Comparison of ENCODE assay signal across 8 cellular contexts in genomic region chr2:236177967-236178909, GRCh38. TPM values are rescaled to one million over a fixed set of nuclear protein-coding genes. Genes with fewer than 3 reads are reported as not detected.
A peak's percentile ranks its signal among the peaks of the same experiment; 100 is the strongest.
DNase-seq lines count a peak whose midpoint lies in the region; ATAC-seq and TF ChIP-seq lines count a peak whose summit lies in the region.

No MANE protein-coding gene starts in this region.

- H3K36me3 ChIP-seq in WERI-Rb-1 = no peaks in the 10 kb centered on the region

- intact Hi-C loops in activated T-helper 1 cell treated with anti-CD3 and anti-CD28 coated beads, Interleukin-12 subunit alpha, Interleukin-12 subunit beta, Interleukin-2, Interleukin-4 antibody, amounts not matched to agents 30 ng/mL and 10 ng/mL and 1 ng/mL, durations not matched to agents 14 hours and 24 hours and 36 hours (cut with micrococcal nuclease) = loop anchor here (5.0 kb wide), 1 partner anchor 506 kb away; no protein-coding TSS in a partner anchor

- H3K27ac Mint-ChIP-seq in nephron = no peak overlapping the region
- H3K27ac Mint-ChIP-seq in activated T-helper 1 cell treated with anti-CD3 and anti-CD28 coated beads, Interleukin-12 subunit alpha, Interleukin-12 subunit beta, Interleukin-2, Interleukin-4 antibody, amounts not matched to agents 30 ng/mL and 10 ng/mL and 1 ng/mL, durations not matched to agents 14 hours and 24 hours and 36 hours = no peak overlapping the region

- ATAC-seq in GM19351 (IDR thresholded peaks at IDR 0.05; ENCODE audit: unreplicated experiment) = no peak

- peak; percentile 76 for DNase-seq in EH (ENCODE audit: low read depth)
- no peak for DNase-seq in LNCaP clone FGC (ENCODE audit: low read depth)
- DNase-seq in WERI-Rb-1 = peak; percentile 85
- DNase-seq in fibroblast of pulmonary artery (ENCODE audit: low read depth) = peak; percentile 62
- DNase-seq in HPDE6-E6E7 (ENCODE audit: extremely low spot score) = no peak
- DNase-seq in activated T-helper 1 cell treated with anti-CD3 and anti-CD28 coated beads, Interleukin-12 subunit alpha, Interleukin-12 subunit beta, Interleukin-2, Interleukin-4 antibody, amounts not matched to agents 30 ng/mL and 10 ng/mL and 1 ng/mL, durations not matched to agents 14 hours and 24 hours and 36 hours (ENCODE audit: low spot score) = no peak

- peak overlapping the region; percentile 76 to 84 (median 81) for H3K4me3 Mint-ChIP-seq in nephron
- H3K4me3 Mint-ChIP-seq in activated T-helper 1 cell treated with anti-CD3 and anti-CD28 coated beads, Interleukin-12 subunit alpha, Interleukin-12 subunit beta, Interleukin-2, Interleukin-4 antibody, amounts not matched to agents 30 ng/mL and 10 ng/mL and 1 ng/mL, durations not matched to agents 14 hours and 24 hours and 36 hours = no peak overlapping the region

- H3K27ac ChIP-seq in WERI-Rb-1 = no peak overlapping the region

- peaks cover 21% of the 10 kb centered on the region for H3K4me1 Mint-ChIP-seq in nephron
- H3K4me1 Mint-ChIP-seq in activated T-helper 1 cell treated with anti-CD3 and anti-CD28 coated beads, Interleukin-12 subunit alpha, Interleukin-12 subunit beta, Interleukin-2, Interleukin-4 antibody, amounts not matched to agents 30 ng/mL and 10 ng/mL and 1 ng/mL, durations not matched to agents 14 hours and 24 hours and 36 hours (ENCODE audit: low read depth) = no peaks in the 10 kb centered on the region

- TF ChIP-seq CTCF in LNCaP clone FGC (IDR thresholded peaks at IDR 0.05; ENCODE audit: control insufficient read depth, extremely low read depth, insufficient read depth) = peak; percentile 84
- TF ChIP-seq CTCF in WERI-Rb-1 (IDR thresholded peaks at IDR 0.05; ENCODE audit: low read depth, low read length) = peak; percentile 91
- peak; percentile 77 for TF ChIP-seq CTCF in fibroblast of pulmonary artery (IDR thresholded peaks at IDR 0.05; ENCODE audit: low read length, missing control alignments)
- peak; percentile 70 to 89 (median 76) for TF ChIP-seq CTCF in nephron (IDR thresholded peaks at IDR 0.05; ENCODE audit: unreplicated experiment in 3 of 3)

- H3K9me3 ChIP-seq in WERI-Rb-1 (ENCODE audit: severe bottlenecking) = peaks cover 4% of the 10 kb centered on the region

- H3K4me3 ChIP-seq in LNCaP clone FGC (ENCODE audit: low read depth, low read length) (peak overlapping the region; percentile 52), WERI-Rb-1 (ENCODE audit: low read depth, low read length) (peak overlapping the region; percentile 65), fibroblast of pulmonary artery (replicated peaks; ENCODE audit: low read depth, low read length) (peak overlapping the region; percentile 52)

- H3K9me3 Mint-ChIP-seq in nephron = no peaks in the 10 kb centered on the region
- no peaks in the 10 kb centered on the region for H3K9me3 Mint-ChIP-seq in activated T-helper 1 cell treated with anti-CD3 and anti-CD28 coated beads, Interleukin-12 subunit alpha, Interleukin-12 subunit beta, Interleukin-2, Interleukin-4 antibody, amounts not matched to agents 30 ng/mL and 10 ng/mL and 1 ng/mL, durations not matched to agents 14 hours and 24 hours and 36 hours

- peaks cover 98% of the 10 kb centered on the region for H3K27me3 Mint-ChIP-seq in nephron (ENCODE audit: low read depth)
- H3K27me3 Mint-ChIP-seq in activated T-helper 1 cell treated with anti-CD3 and anti-CD28 coated beads, Interleukin-12 subunit alpha, Interleukin-12 subunit beta, Interleukin-2, Interleukin-4 antibody, amounts not matched to agents 30 ng/mL and 10 ng/mL and 1 ng/mL, durations not matched to agents 14 hours and 24 hours and 36 hours (ENCODE audit: insufficient read depth) = peaks cover 60% of the 10 kb centered on the region

- H3K36me3 Mint-ChIP-seq in nephron (ENCODE audit: low read depth) = no peaks in the 10 kb centered on the region
- no peaks in the 10 kb centered on the region for H3K36me3 Mint-ChIP-seq in activated T-helper 1 cell treated with anti-CD3 and anti-CD28 coated beads, Interleukin-12 subunit alpha, Interleukin-12 subunit beta, Interleukin-2, Interleukin-4 antibody, amounts not matched to agents 30 ng/mL and 10 ng/mL and 1 ng/mL, durations not matched to agents 14 hours and 24 hours and 36 hours (ENCODE audit: low read depth)

- peaks cover 72% of the 10 kb centered on the region for H3K27me3 ChIP-seq in WERI-Rb-1 (ENCODE audit: insufficient read depth, low read depth, severe bottlenecking)

RNA-seq across cellular contexts. Expression of gene GBX2, which starts 10.1 kb away (rescaled TPM):
- total RNA-seq in activated T-helper 1 cell treated with anti-CD3 and anti-CD28 coated beads, Interleukin-12 subunit alpha, Interleukin-12 subunit beta, Interleukin-2, Interleukin-4 antibody, amounts not matched to agents 30 ng/mL and 10 ng/mL and 1 ng/mL, durations not matched to agents 14 hours and 24 hours and 36 hours = not detected in 2 replicates

Comparison
In these comparisons a context has a peak if more than half of its experiments do, and no peak if none do; other contexts are left out.
1. DNase-seq: peak in EH (single experiment), WERI-Rb-1 (single experiment) and fibroblast of pulmonary artery (single experiment); none in LNCaP clone FGC (single experiment), HPDE6-E6E7 (single experiment) and activated T-helper 1 cell treated with anti-CD3 and anti-CD28 coated beads, Interleukin-12 subunit alpha, Interleukin-12 subunit beta, Interleukin-2, Interleukin-4 antibody, amounts not matched to agents 30 ng/mL and 10 ng/mL and 1 ng/mL, durations not matched to agents 14 hours and 24 hours and 36 hours (single experiment).
2. Peak in every context shown above with its lines, with median percentiles within 50 percentile points of each other: H3K4me3 ChIP-seq and CTCF ChIP-seq.